11 cellular contexts compared by ENCODE assay signal in genomic region chr2:239109041-239109915, GRCh38.
A peak's percentile ranks its signal among the peaks of the same experiment; 100 is the strongest.
DNase-seq lines count a peak whose midpoint lies in the region; TF ChIP-seq lines count a peak whose summit lies in the region.
"Had no signal": no experiment of that assay in that cellular context is flagged by ENCODE, and none has a peak within 500 bp of the region (broad histone marks: within the 10 kb centered on the region; RNA-seq: fewer than 3 reads in every experiment).

No MANE protein-coding gene starts in this region.

- intact Hi-C loops in activated CD4-positive, alpha-beta T cell treated with anti-CD3 and anti-CD28 coated beads, Interleukin-2, amount 10 ng/mL, durations not matched to agents 24 days and 14 days (cut with micrococcal nuclease) = no loop called here
- intact Hi-C loops in transverse colon (cut with DNase I; ENCODE audit: low total_unique reads) (loop anchor here (10.0 kb wide), 1 partner anchor 296 kb away; the partner anchor contains the start of gene HDAC4), uterus (cut with DNase I; ENCODE audit: low total_unique reads) (no loop called here)

- H3K4me1 ChIP-seq in hepatocyte (ENCODE audit: insufficient read depth) (peaks cover 19% of the 10 kb centered on the region), transverse colon (peaks cover 19 to 32% (median 20%) of the 10 kb centered on the region in 4 donors), uterus (peaks cover 5 to 8% of the 10 kb centered on the region in 2 donors)

- no peak for TF ChIP-seq EP300 in transverse colon (IDR thresholded peaks at IDR 0.05; ENCODE audit: low read depth)

- H3K36me3 Mint-ChIP-seq in activated CD4-positive, alpha-beta T cell treated with anti-CD3 and anti-CD28 coated beads, Interleukin-2, amount 10 ng/mL, durations not matched to agents 7 days and 5 days (ENCODE audit: low read depth) = peaks cover 7% of the 10 kb centered on the region
- peaks cover 18% of the 10 kb centered on the region for H3K36me3 Mint-ChIP-seq in activated CD4-positive, alpha-beta T cell treated with anti-CD3 and anti-CD28 coated beads, Interleukin-2, amount 10 ng/mL, durations not matched to agents 24 days and 14 days (ENCODE audit: low read depth)
- H3K36me3 Mint-ChIP-seq in T-helper 2 cell treated with Interferon-gamma antibody and Interleukin-4, amounts not matched to agents 5 μg/mL and 100 μg/mL, for 36 hours (ENCODE audit: low read depth) = peaks cover 16% of the 10 kb centered on the region

- no peaks in the 10 kb centered on the region for H3K9me3 Mint-ChIP-seq in activated CD4-positive, alpha-beta T cell treated with anti-CD3 and anti-CD28 coated beads, Interleukin-2, amount 10 ng/mL, durations not matched to agents 7 days and 5 days
- no peaks in the 10 kb centered on the region for H3K9me3 Mint-ChIP-seq in activated CD4-positive, alpha-beta T cell treated with anti-CD3 and anti-CD28 coated beads, Interleukin-2, amount 10 ng/mL, durations not matched to agents 24 days and 14 days
- no peaks in the 10 kb centered on the region for H3K9me3 Mint-ChIP-seq in T-helper 2 cell treated with Interferon-gamma antibody and Interleukin-4, amounts not matched to agents 5 μg/mL and 100 μg/mL, for 36 hours

- no peak overlapping the region for H3K4me3 Mint-ChIP-seq in activated CD4-positive, alpha-beta T cell treated with anti-CD3 and anti-CD28 coated beads, Interleukin-2, amount 10 ng/mL, durations not matched to agents 7 days and 5 days
- H3K4me3 Mint-ChIP-seq in activated CD4-positive, alpha-beta T cell treated with anti-CD3 and anti-CD28 coated beads, Interleukin-2, amount 10 ng/mL, durations not matched to agents 24 days and 14 days = no peak overlapping the region
- no peak overlapping the region for H3K4me3 Mint-ChIP-seq in T-helper 2 cell treated with Interferon-gamma antibody and Interleukin-4, amounts not matched to agents 5 μg/mL and 100 μg/mL, for 36 hours

- H3K9me2 ChIP-seq in hepatocyte (replicated peaks; ENCODE audit: insufficient read depth) = no peaks in the 10 kb centered on the region

- H3K27ac ChIP-seq in RWPE1 (peak overlapping the region; percentile 57), hepatocyte (peak overlapping the region; percentile 62), transverse colon (peak overlapping the region; percentile 30 to 77 (median 66)), uterus (peak overlapping the region in 1 of 2 donors; percentile 83)

- H2AFZ ChIP-seq in hepatocyte = no peak overlapping the region

- H3K36me3 ChIP-seq in hepatocyte (replicated peaks; ENCODE audit: insufficient read depth, low read depth) (no peaks in the 10 kb centered on the region), transverse colon (peaks cover 0 to 20% (median 2%) of the 10 kb centered on the region in 4 donors), uterus (no peaks in the 10 kb centered on the region)

- H3K27me3 ChIP-seq in hepatocyte = no peaks in the 10 kb centered on the region
- H3K27me3 ChIP-seq in transverse colon = no peaks in the 10 kb centered on the region
- no peaks in the 10 kb centered on the region for H3K27me3 ChIP-seq in uterus

- H3K27me3 Mint-ChIP-seq in activated CD4-positive, alpha-beta T cell treated with anti-CD3 and anti-CD28 coated beads, Interleukin-2, amount 10 ng/mL, durations not matched to agents 7 days and 5 days = no peaks in the 10 kb centered on the region
- no peaks in the 10 kb centered on the region for H3K27me3 Mint-ChIP-seq in activated CD4-positive, alpha-beta T cell treated with anti-CD3 and anti-CD28 coated beads, Interleukin-2, amount 10 ng/mL, durations not matched to agents 24 days and 14 days
- no peaks in the 10 kb centered on the region for H3K27me3 Mint-ChIP-seq in T-helper 2 cell treated with Interferon-gamma antibody and Interleukin-4, amounts not matched to agents 5 μg/mL and 100 μg/mL, for 36 hours (ENCODE audit: low read depth)

- peaks cover 3% of the 10 kb centered on the region for H4K20me1 ChIP-seq in hepatocyte (ENCODE audit: insufficient read depth, poor library complexity, severe bottlenecking)

- H3K79me2 ChIP-seq in hepatocyte = no peaks in the 10 kb centered on the region

- no peak overlapping the region for H3K4me3 ChIP-seq in hepatocyte
- H3K4me3 ChIP-seq in transverse colon = no peak overlapping the region
- H3K4me3 ChIP-seq in uterus = no peak overlapping the region

- no peaks in the 10 kb centered on the region for H3K9me3 ChIP-seq in hepatocyte (ENCODE audit: low read depth)
- H3K9me3 ChIP-seq in transverse colon = no peaks in the 10 kb centered on the region
- no peaks in the 10 kb centered on the region for H3K9me3 ChIP-seq in uterus

- 91% methylated on average over 19 of the region's 19 CpGs for WGBS in hepatocyte (ENCODE audit: low lambda C conversion rate, missing lambda C conversion rate)
- 68 to 80% methylated on average over 1 to 19 of the region's 19 CpGs for WGBS in transverse colon (ENCODE audit: low coverage in 1 of 2), 2 donors

- TF ChIP-seq POLR2A in transverse colon (IDR thresholded peaks at IDR 0.05) (no peak), uterus (IDR thresholded peaks at IDR 0.05) (no peak)

- CTCF ChIA-PET in activated CD4-positive, alpha-beta T cell treated with anti-CD3 and anti-CD28 coated beads, Interleukin-2, amount 10 ng/mL, durations not matched to agents 7 days and 5 days (lab: Charles Lee) = interaction anchor here (0.6 to 0.7 kb wide), 2 partner anchors 709 to 1929 kb away, joined by 3 to 4 read pairs; no protein-coding TSS in a partner anchor
- CTCF ChIA-PET in RWPE1 (lab: Yijun Ruan, JAX) = interaction anchor here (0.6 kb wide), 1 partner anchor 49 kb away, joined by 3 read pairs; no protein-coding TSS in a partner anchor

- POLR2A ChIA-PET in activated CD4-positive, alpha-beta T cell treated with anti-CD3 and anti-CD28 coated beads, Interleukin-2, amount 10 ng/mL, durations not matched to agents 7 days and 5 days (lab: Charles Lee) = no interaction called here
- POLR2A ChIA-PET in RWPE1 (lab: Yijun Ruan, JAX; ENCODE audit: low non-redundant PET) = no interaction called here

- TF ChIP-seq CTCF in RWPE1 (conservative IDR thresholded peaks at IDR 0.05; ENCODE audit: low read depth) (no peak), hepatocyte (IDR thresholded peaks at IDR 0.05; ENCODE audit: poor library complexity) (no peak), transverse colon (IDR thresholded peaks at IDR 0.05) (no peak), uterus (IDR thresholded peaks at IDR 0.05) (no peak)

- no peak overlapping the region for H3K4me2 ChIP-seq in hepatocyte

- in situ Hi-C loops in transverse colon (cut with MboI; ENCODE audit: low pct_ligation_motif_present in 1 of 4, low pct_unique_long_range_greater_than_20kb in 1 of 4, low sequenced_read_pairs in 3 of 4) = no loop called here

- no peaks in the 10 kb centered on the region for H3K4me1 Mint-ChIP-seq in activated CD4-positive, alpha-beta T cell treated with anti-CD3 and anti-CD28 coated beads, Interleukin-2, amount 10 ng/mL, durations not matched to agents 7 days and 5 days
- H3K4me1 Mint-ChIP-seq in activated CD4-positive, alpha-beta T cell treated with anti-CD3 and anti-CD28 coated beads, Interleukin-2, amount 10 ng/mL, durations not matched to agents 24 days and 14 days = no peaks in the 10 kb centered on the region
- H3K4me1 Mint-ChIP-seq in T-helper 2 cell treated with Interferon-gamma antibody and Interleukin-4, amounts not matched to agents 5 μg/mL and 100 μg/mL, for 36 hours (ENCODE audit: low read depth) = no peaks in the 10 kb centered on the region

- no peak for DNase-seq in activated CD4-positive, alpha-beta T cell treated with anti-CD3 and anti-CD28 coated beads, Interleukin-2, amount 10 ng/mL, durations not matched to agents 7 days and 5 days
- DNase-seq in activated CD4-positive, alpha-beta T cell treated with anti-CD3 and anti-CD28 coated beads, Interleukin-2, amount 10 ng/mL, durations not matched to agents 24 days and 14 days = no peak
- DNase-seq in RWPE1 (ENCODE audit: low spot score) (peak; percentile 58), hepatocyte (ENCODE audit: low spot score) (peak; percentile 68), transverse colon (peak; percentile 25), uterus (no peak)
- DNase-seq in T-helper 2 cell treated with Interferon-gamma antibody and Interleukin-4, amounts not matched to agents 5 μg/mL and 100 μg/mL, for 36 hours (ENCODE audit: low spot score) = no peak
- DNase-seq in activated naive CD4-positive, alpha-beta T cell (lab: John Stamatoyannopoulos, UW) = no peak
- DNase-seq: head of caudate nucleus, midbrain, NCI-H2171 treated with DMSO at 0.1 percent for 48 hours had no signal

- H3K27ac Mint-ChIP-seq in activated CD4-positive, alpha-beta T cell treated with anti-CD3 and anti-CD28 coated beads, Interleukin-2, amount 10 ng/mL, durations not matched to agents 7 days and 5 days = peak overlapping the region; percentile 22
- H3K27ac Mint-ChIP-seq in activated CD4-positive, alpha-beta T cell treated with anti-CD3 and anti-CD28 coated beads, Interleukin-2, amount 10 ng/mL, durations not matched to agents 24 days and 14 days = no peak overlapping the region
- no peak overlapping the region for H3K27ac Mint-ChIP-seq in T-helper 2 cell treated with Interferon-gamma antibody and Interleukin-4, amounts not matched to agents 5 μg/mL and 100 μg/mL, for 36 hours

Comparison
In these comparisons a context has a peak if more than half of its experiments do, and no peak if none do; other contexts are left out.
1. DNase-seq: peak in RWPE1 (single experiment), hepatocyte (single experiment) and transverse colon (single experiment); none in activated CD4-positive, alpha-beta T cell treated with anti-CD3 and anti-CD28 coated beads, Interleukin-2, amount 10 ng/mL, durations not matched to agents 7 days and 5 days (single experiment), activated CD4-positive, alpha-beta T cell treated with anti-CD3 and anti-CD28 coated beads, Interleukin-2, amount 10 ng/mL, durations not matched to agents 24 days and 14 days (single experiment), T-helper 2 cell treated with Interferon-gamma antibody and Interleukin-4, amounts not matched to agents 5 μg/mL and 100 μg/mL, for 36 hours (single experiment), uterus (0 of 2) and activated naive CD4-positive, alpha-beta T cell (0 of 4).